Comparison of ENCODE assay signal across 8 cellular contexts in genomic region chr1:26921462-26922200, GRCh38. TPM values are rescaled to one million over a fixed set of nuclear protein-coding genes. Genes with fewer than 3 reads are reported as not detected.
DNase-seq lines count a peak whose midpoint lies in the region; ATAC-seq and TF ChIP-seq lines count a peak whose summit lies in the region.

Gene NUDC (plus strand): TSS chr1:26921743. CDS start chr1:26921849, 106 bp downstream.

- peak in 3 of 4 donors; percentile 66 to 91 (median 88) for TF ChIP-seq POLR2A in esophagus squamous epithelium (IDR thresholded peaks at IDR 0.05)

- peak; percentile 97 for DNase-seq in DND-41
- peak; percentile 100 for DNase-seq in GM23248
- DNase-seq in Kasumi-1 (lab: John Stamatoyannopoulos, UW), result peak; percentile 94
- DNase-seq in RPMI7951 (ENCODE audit: low read depth), result peak; percentile 96
- peak; percentile 97 for DNase-seq in activated T-helper 1 cell treated with anti-CD3 and anti-CD28 coated beads, Interleukin-12 subunit alpha, Interleukin-12 subunit beta, Interleukin-2, Interleukin-4 antibody, amounts not matched to agents 30 ng/mL and 10 ng/mL and 1 ng/mL, durations not matched to agents 14 hours and 24 hours and 36 hours (ENCODE audit: low spot score)
- DNase-seq in esophagus squamous epithelium (lab: John Stamatoyannopoulos, UW), result peak; percentile 78
- peak; percentile 98 for DNase-seq in myocyte (ENCODE audit: low read depth)
- peak; percentile 96 to 97 for DNase-seq in stimulated activated CD8-positive, alpha-beta memory T cell treated with anti-CD3 and anti-CD28 coated beads, Interleukin-7, amount 100 ng/mL, for 48 hours (ENCODE audit: extremely low read depth in 1 of 2, low read depth in 1 of 2)

- H3K79me2 ChIP-seq in DND-41 (ENCODE audit: insufficient read depth, low read length) (peaks cover 46% of the 10 kb centered on the region), GM23248 (ENCODE audit: insufficient read depth) (peaks cover 46% of the 10 kb centered on the region)

- in situ Hi-C loops in GM23248 (cut with MboI), result no loop called here

- H4K20me1 ChIP-seq in DND-41 (ENCODE audit: insufficient read depth, low read length) (peaks cover 21% of the 10 kb centered on the region), GM23248 (ENCODE audit: insufficient read depth) (no peaks in the 10 kb centered on the region)

- H3K4me2 ChIP-seq in DND-41 (ENCODE audit: insufficient read depth, low read length) (peak within 1 kb of the TSS; percentile 72), GM23248 (ENCODE audit: unreplicated experiment) (peak within 1 kb of the TSS; percentile 99)

- H3K9me3 Mint-ChIP-seq in activated T-helper 1 cell treated with anti-CD3 and anti-CD28 coated beads, Interleukin-12 subunit alpha, Interleukin-12 subunit beta, Interleukin-2, Interleukin-4 antibody, amounts not matched to agents 30 ng/mL and 10 ng/mL and 1 ng/mL, durations not matched to agents 14 hours and 24 hours and 36 hours, result no peaks in the 10 kb centered on the region

- H3K27me3 Mint-ChIP-seq in activated T-helper 1 cell treated with anti-CD3 and anti-CD28 coated beads, Interleukin-12 subunit alpha, Interleukin-12 subunit beta, Interleukin-2, Interleukin-4 antibody, amounts not matched to agents 30 ng/mL and 10 ng/mL and 1 ng/mL, durations not matched to agents 14 hours and 24 hours and 36 hours (ENCODE audit: insufficient read depth), result peaks cover 2% of the 10 kb centered on the region

- H3K36me3 ChIP-seq in DND-41 (ENCODE audit: insufficient read depth, low read length), result peaks cover 37% of the 10 kb centered on the region
- H3K36me3 ChIP-seq in GM23248 (ENCODE audit: low read depth), result peaks cover 16% of the 10 kb centered on the region
- H3K36me3 ChIP-seq in esophagus squamous epithelium, result peaks cover 5 to 32% (median 22%) of the 10 kb centered on the region in 3 donors

- peaks cover 31% of the 10 kb centered on the region for H3K4me1 Mint-ChIP-seq in activated T-helper 1 cell treated with anti-CD3 and anti-CD28 coated beads, Interleukin-12 subunit alpha, Interleukin-12 subunit beta, Interleukin-2, Interleukin-4 antibody, amounts not matched to agents 30 ng/mL and 10 ng/mL and 1 ng/mL, durations not matched to agents 14 hours and 24 hours and 36 hours (ENCODE audit: low read depth)

- H3K27me3 ChIP-seq in DND-41 (ENCODE audit: insufficient read depth, low read length, poor library complexity) (no peaks in the 10 kb centered on the region), GM23248 (replicated peaks; ENCODE audit: insufficient read depth) (no peaks in the 10 kb centered on the region), esophagus squamous epithelium (no peaks in the 10 kb centered on the region)

- H3K36me3 Mint-ChIP-seq in activated T-helper 1 cell treated with anti-CD3 and anti-CD28 coated beads, Interleukin-12 subunit alpha, Interleukin-12 subunit beta, Interleukin-2, Interleukin-4 antibody, amounts not matched to agents 30 ng/mL and 10 ng/mL and 1 ng/mL, durations not matched to agents 14 hours and 24 hours and 36 hours (ENCODE audit: low read depth), result peaks cover 18% of the 10 kb centered on the region

- H3K9ac ChIP-seq in DND-41 (ENCODE audit: low read depth, low read length), result peak within 1 kb of the TSS; percentile 82
- peak within 1 kb of the TSS; percentile 93 for H3K9ac ChIP-seq in GM23248

- no peaks in the 10 kb centered on the region for H3F3A ChIP-seq in GM23248 (ENCODE audit: insufficient read depth)

- no peaks in the 10 kb centered on the region for H3K9me2 ChIP-seq in GM23248 (ENCODE audit: insufficient read depth)

- H3K4me3 ChIP-seq in DND-41 (ENCODE audit: low read depth in 1 of 2, low read length in 2 of 2), result peak within 1 kb of the TSS; percentile 77 to 80; a peak in 3 of 4 replicates
- peak within 1 kb of the TSS; percentile 88 for H3K4me3 ChIP-seq in GM23248
- peak within 1 kb of the TSS; percentile 93 to 100 (median 98) for H3K4me3 ChIP-seq in esophagus squamous epithelium

- WGBS in GM23248 (ENCODE audit: low coverage in 1 of 2, low lambda C conversion rate in 2 of 2, missing lambda C conversion rate in 2 of 2), 2 experiments, result 0 to 1% methylated on average over 66 to 73 of the region's 74 CpGs
- 0 to 1% methylated on average over 19 to 49 of the region's 74 CpGs for WGBS in esophagus squamous epithelium, 2 donors

- peak; percentile 96 for ATAC-seq in DND-41 (ENCODE audit: insufficient read depth, low read depth)

- intact Hi-C loops in activated T-helper 1 cell treated with anti-CD3 and anti-CD28 coated beads, Interleukin-12 subunit alpha, Interleukin-12 subunit beta, Interleukin-2, Interleukin-4 antibody, amounts not matched to agents 30 ng/mL and 10 ng/mL and 1 ng/mL, durations not matched to agents 14 hours and 24 hours and 36 hours (cut with micrococcal nuclease), result loop anchor here (1.0 to 5.0 kb wide), 13 partner anchors 21 to 681 kb away; partner anchors contain the start of genes AHDC1, GPATCH3, GPN2 and HMGN2
- intact Hi-C loops in esophagus squamous epithelium (cut with DNase I), result no loop called here

- H2AFZ ChIP-seq in DND-41 (ENCODE audit: low read depth, low read length) (peak within 1 kb of the TSS; percentile 78), GM23248 (peak within 1 kb of the TSS; percentile 97)

- H3K27ac Mint-ChIP-seq in activated T-helper 1 cell treated with anti-CD3 and anti-CD28 coated beads, Interleukin-12 subunit alpha, Interleukin-12 subunit beta, Interleukin-2, Interleukin-4 antibody, amounts not matched to agents 30 ng/mL and 10 ng/mL and 1 ng/mL, durations not matched to agents 14 hours and 24 hours and 36 hours, result peak within 1 kb of the TSS; percentile 96

- peak within 1 kb of the TSS; percentile 87 for H3K27ac ChIP-seq in DND-41 (ENCODE audit: low read length)
- peak within 1 kb of the TSS; percentile 78 for H3K27ac ChIP-seq in GM23248
- peak within 1 kb of the TSS; percentile 87 to 96 (median 94) for H3K27ac ChIP-seq in esophagus squamous epithelium

- peak within 1 kb of the TSS; percentile 97 for H3K4me3 Mint-ChIP-seq in activated T-helper 1 cell treated with anti-CD3 and anti-CD28 coated beads, Interleukin-12 subunit alpha, Interleukin-12 subunit beta, Interleukin-2, Interleukin-4 antibody, amounts not matched to agents 30 ng/mL and 10 ng/mL and 1 ng/mL, durations not matched to agents 14 hours and 24 hours and 36 hours

- H3K4me1 ChIP-seq in DND-41 (ENCODE audit: insufficient read depth, low read length), result peaks cover 31% of the 10 kb centered on the region
- peaks cover 15% of the 10 kb centered on the region; the same call in 1 of the 2 replicates for H3K4me1 ChIP-seq in GM23248 (ENCODE audit: insufficient read depth)
- peaks cover 0 to 29% (median 17%) of the 10 kb centered on the region in 3 donors for H3K4me1 ChIP-seq in esophagus squamous epithelium

- TF ChIP-seq CTCF in DND-41 (IDR thresholded peaks at IDR 0.05; ENCODE audit: borderline replicate concordance, extremely low read depth, low read length, poor library complexity, severe bottlenecking), result no peak
- TF ChIP-seq CTCF in esophagus squamous epithelium (IDR thresholded peaks at IDR 0.05), result no peak

- H3K9me3 ChIP-seq in DND-41 (ENCODE audit: insufficient read depth, low read length, severe bottlenecking) (no peaks in the 10 kb centered on the region), GM23248 (ENCODE audit: low read depth) (no peaks in the 10 kb centered on the region), esophagus squamous epithelium (no peaks in the 10 kb centered on the region)

RNA-seq across cellular contexts. Expression of gene NUDC, which starts in this region (rescaled TPM):
- total RNA-seq in GM23248 (2014; rRNA removed; shearing (Covaris generic)), result 34.9 and 50.0 TPM in 2 replicates
- 117 and 118 TPM in 2 replicates for polyA plus RNA-seq in GM23248 (2016; fragmentation: Nextera tagmentation; extraction: Ambion mirVana)
- total RNA-seq in RPMI7951 (2014; rRNA removed; shearing (Covaris generic)), result 51.3 and 54.9 TPM in 2 replicates
- total RNA-seq in activated T-helper 1 cell treated with anti-CD3 and anti-CD28 coated beads, Interleukin-12 subunit alpha, Interleukin-12 subunit beta, Interleukin-2, Interleukin-4 antibody, amounts not matched to agents 30 ng/mL and 10 ng/mL and 1 ng/mL, durations not matched to agents 14 hours and 24 hours and 36 hours, result 151 and 152 TPM in 2 replicates
- total RNA-seq in esophagus squamous epithelium, result 10 to 100 TPM; 45.2 to 50.3 (median 46.1) TPM
- total RNA-seq in myocyte, result 35.7 and 43.0 TPM in 2 replicates
- polyA plus RNA-seq in myocyte (2012), result 87.3 TPM

Comparison
In these comparisons a context has a peak if more than half of its experiments do, and no peak if none do; other contexts are left out.
1. Peak in every context shown above with its lines: DNase-seq, ATAC-seq, H3K4me3 ChIP-seq and H3K27ac ChIP-seq.